ENCODE assay signal across 8 cellular contexts in genomic region chr1:41361028-41361494, GRCh38. TPM values are rescaled to one million over a fixed set of nuclear protein-coding genes. Genes with fewer than 3 reads are reported as not detected.
DNase-seq lines count a peak whose midpoint lies in the region; ATAC-seq and TF ChIP-seq lines count a peak whose summit lies in the region.

FOXO6 (plus strand) TSS chr1:41361434.

- H4K20me1 ChIP-seq in GM23248 (ENCODE audit: insufficient read depth) (no peaks in the 10 kb centered on the region), Karpas-422 (ENCODE audit: insufficient read depth, low read depth, low read length) (0 out of 2 replicates have a peak, but pooled peaks cover 3% of the 10 kb centered on the region)

- H3K36me3 ChIP-seq in GM23248 (ENCODE audit: low read depth) (no peaks in the 10 kb centered on the region), Karpas-422 (ENCODE audit: insufficient read depth, low read length) (no peaks in the 10 kb centered on the region)
- H3K36me3 ChIP-seq in naive thymus-derived CD4-positive, alpha-beta T cell (ENCODE audit: control insufficient read depth in 2 of 3, insufficient read depth in 3 of 3, low read length in 3 of 3), result no peaks in the 10 kb centered on the region

- in situ Hi-C loops in GM23248 (cut with MboI), result no loop called here

- TF ChIP-seq CTCF in fibroblast of mammary gland (conservative IDR thresholded peaks at IDR 0.05; ENCODE audit: control insufficient read depth, insufficient read depth, low read depth, low read length), result no peak

- H3K9me3 ChIP-seq in GM23248 (ENCODE audit: low read depth) (no peaks in the 10 kb centered on the region), Karpas-422 (ENCODE audit: low read length) (no peaks in the 10 kb centered on the region)
- no peaks in the 10 kb centered on the region for H3K9me3 ChIP-seq in naive thymus-derived CD4-positive, alpha-beta T cell (ENCODE audit: control insufficient read depth in 2 of 3, low read length in 3 of 3)

- no peak within 1 kb of the TSS for H3K27ac ChIP-seq in GM23248
- no peak within 1 kb of the TSS for H3K27ac ChIP-seq in Karpas-422 (ENCODE audit: low read length)
- peak within 1 kb of the TSS; percentile 25 for H3K27ac ChIP-seq in naive thymus-derived CD4-positive, alpha-beta T cell (ENCODE audit: low read depth, low read length)

- H3K27me3 Mint-ChIP-seq in activated T-helper 17 cell treated with anti-CD3 and anti-CD28 coated beads, Interleukin-2, amount 50 U/mL, for 72 hours, result peaks cover 18% of the 10 kb centered on the region
- peaks cover 10 to 59% (median 36%) of the 10 kb centered on the region in 5 donors for H3K27me3 Mint-ChIP-seq in naive thymus-derived CD4-positive, alpha-beta T cell
- peaks cover 53% of the 10 kb centered on the region for H3K27me3 Mint-ChIP-seq in stimulated activated memory B cell treated with anti-CD40 and anti-IgM and Interleukin-4, amounts not matched to agents 10 μg/mL and 1 μg/mL and 100 μg/mL, for 72 hours

- intact Hi-C loops in naive thymus-derived CD4-positive, alpha-beta T cell (cut with micrococcal nuclease), result loop anchor here (1.0 to 10.0 kb wide), 10 partner anchors 21 to 1996 kb away; partner anchors contain the start of genes CDC20 (in 1 of the 2), CFAP57 (in 1 of the 2), CITED4 (in 1 of the 2) and EBNA1BP2 (in 1 of the 2)

- H3F3A ChIP-seq in GM23248 (ENCODE audit: insufficient read depth), result no peaks in the 10 kb centered on the region

- ATAC-seq in activated T-helper 17 cell treated with anti-CD3 and anti-CD28 coated beads, Interleukin-2, amount 50 U/mL, for 72 hours (replicated peaks), result peak; percentile 96
- peak; percentile 95 for ATAC-seq in naive thymus-derived CD4-positive, alpha-beta T cell
- peak; percentile 95 for ATAC-seq in stimulated activated memory B cell treated with anti-CD40 and anti-IgM and Interleukin-4, amounts not matched to agents 10 μg/mL and 1 μg/mL and 100 μg/mL, for 72 hours

- H2AFZ ChIP-seq in GM23248, result peak within 1 kb of the TSS; percentile 56
- no peak within 1 kb of the TSS for H2AFZ ChIP-seq in Karpas-422 (ENCODE audit: low read length)

- H3K36me3 Mint-ChIP-seq in activated T-helper 17 cell treated with anti-CD3 and anti-CD28 coated beads, Interleukin-2, amount 50 U/mL, for 72 hours (ENCODE audit: low read depth), result no peaks in the 10 kb centered on the region
- H3K36me3 Mint-ChIP-seq in naive thymus-derived CD4-positive, alpha-beta T cell, result no peaks in the 10 kb centered on the region
- no peaks in the 10 kb centered on the region for H3K36me3 Mint-ChIP-seq in stimulated activated memory B cell treated with anti-CD40 and anti-IgM and Interleukin-4, amounts not matched to agents 10 μg/mL and 1 μg/mL and 100 μg/mL, for 72 hours

- H3K9me3 Mint-ChIP-seq in activated T-helper 17 cell treated with anti-CD3 and anti-CD28 coated beads, Interleukin-2, amount 50 U/mL, for 72 hours, result no peaks in the 10 kb centered on the region
- H3K9me3 Mint-ChIP-seq in naive thymus-derived CD4-positive, alpha-beta T cell, result no peaks in the 10 kb centered on the region
- no peaks in the 10 kb centered on the region for H3K9me3 Mint-ChIP-seq in stimulated activated memory B cell treated with anti-CD40 and anti-IgM and Interleukin-4, amounts not matched to agents 10 μg/mL and 1 μg/mL and 100 μg/mL, for 72 hours

- CTCF ChIA-PET in naive thymus-derived CD4-positive, alpha-beta T cell (lab: Charles Lee), result interaction anchor here (1.1 kb wide), 1 partner anchor 20 kb away, joined by 4 read pairs; no protein-coding TSS in a partner anchor

- peak within 1 kb of the TSS; percentile 35 for H3K27ac Mint-ChIP-seq in activated T-helper 17 cell treated with anti-CD3 and anti-CD28 coated beads, Interleukin-2, amount 50 U/mL, for 72 hours
- peak within 1 kb of the TSS in 7 of 9 donors; percentile 3 to 91 (median 73) for H3K27ac Mint-ChIP-seq in naive thymus-derived CD4-positive, alpha-beta T cell
- H3K27ac Mint-ChIP-seq in stimulated activated memory B cell treated with anti-CD40 and anti-IgM and Interleukin-4, amounts not matched to agents 10 μg/mL and 1 μg/mL and 100 μg/mL, for 72 hours, result no peak within 1 kb of the TSS

- no peaks in the 10 kb centered on the region for H3K79me2 ChIP-seq in GM23248 (ENCODE audit: insufficient read depth)
- no peaks in the 10 kb centered on the region for H3K79me2 ChIP-seq in Karpas-422 (ENCODE audit: low read length)

- H3K4me1 ChIP-seq in GM23248 (ENCODE audit: insufficient read depth), result no peaks in the 10 kb centered on the region
- peaks cover 17% of the 10 kb centered on the region for H3K4me1 ChIP-seq in Karpas-422 (ENCODE audit: low read length)
- H3K4me1 ChIP-seq in naive thymus-derived CD4-positive, alpha-beta T cell (ENCODE audit: control insufficient read depth in 2 of 2, insufficient read depth in 2 of 2, low read length in 2 of 2), result peaks cover 4 to 6% of the 10 kb centered on the region in 2 donors

- H3K4me2 ChIP-seq in GM23248 (ENCODE audit: unreplicated experiment) (peak within 1 kb of the TSS; percentile 57), Karpas-422 (ENCODE audit: low read depth, low read length, poor library complexity, severe bottlenecking) (peak within 1 kb of the TSS; percentile 65)

- WGBS in GM23248 (ENCODE audit: low coverage in 1 of 2, low lambda C conversion rate in 2 of 2, missing lambda C conversion rate in 2 of 2), 2 experiments, result 1 to 2% methylated on average over 20 to 31 of the region's 56 CpGs

- peak within 1 kb of the TSS; percentile 50 for H3K4me3 Mint-ChIP-seq in activated T-helper 17 cell treated with anti-CD3 and anti-CD28 coated beads, Interleukin-2, amount 50 U/mL, for 72 hours
- peak within 1 kb of the TSS; percentile 65 to 86 (median 80) for H3K4me3 Mint-ChIP-seq in naive thymus-derived CD4-positive, alpha-beta T cell
- peak within 1 kb of the TSS; percentile 55 for H3K4me3 Mint-ChIP-seq in stimulated activated memory B cell treated with anti-CD40 and anti-IgM and Interleukin-4, amounts not matched to agents 10 μg/mL and 1 μg/mL and 100 μg/mL, for 72 hours

- DNase-seq in DMS53 (lab: John Stamatoyannopoulos, UW), result peak; percentile 99
- peak; percentile 100 for DNase-seq in GM23248
- DNase-seq in Karpas-422, result peak; percentile 97
- peak; percentile 97 for DNase-seq in RKO (ENCODE audit: low spot score)
- peak; percentile 92 for DNase-seq in fibroblast of mammary gland (ENCODE audit: low read depth)
- peak; percentile 87 to 94 (median 91) for DNase-seq in naive thymus-derived CD4-positive, alpha-beta T cell

- H3K9me2 ChIP-seq in GM23248 (ENCODE audit: insufficient read depth) (no peaks in the 10 kb centered on the region), Karpas-422 (replicated peaks; ENCODE audit: insufficient read depth, low read length) (no peaks in the 10 kb centered on the region)

- H3K4me3 ChIP-seq in GM23248 (peak within 1 kb of the TSS; percentile 71), Karpas-422 (ENCODE audit: low read length) (peak within 1 kb of the TSS; percentile 59; the same call in 1 of the 2 replicates), fibroblast of mammary gland (ENCODE audit: control insufficient read depth, low read depth, low read length) (peak within 1 kb of the TSS; percentile 23)
- peak within 1 kb of the TSS; percentile 51 for H3K4me3 ChIP-seq in naive thymus-derived CD4-positive, alpha-beta T cell (ENCODE audit: low read length)

- peak within 1 kb of the TSS; percentile 47 for H3K9ac ChIP-seq in GM23248
- H3K9ac ChIP-seq in Karpas-422 (ENCODE audit: low read length), result peak within 1 kb of the TSS; percentile 53

- H3K4me1 Mint-ChIP-seq in activated T-helper 17 cell treated with anti-CD3 and anti-CD28 coated beads, Interleukin-2, amount 50 U/mL, for 72 hours, result no peaks in the 10 kb centered on the region
- H3K4me1 Mint-ChIP-seq in naive thymus-derived CD4-positive, alpha-beta T cell, result peaks cover 4 to 28% (median 9%) of the 10 kb centered on the region in 7 donors
- H3K4me1 Mint-ChIP-seq in stimulated activated memory B cell treated with anti-CD40 and anti-IgM and Interleukin-4, amounts not matched to agents 10 μg/mL and 1 μg/mL and 100 μg/mL, for 72 hours, result peaks cover 5% of the 10 kb centered on the region

- POLR2A ChIA-PET in naive thymus-derived CD4-positive, alpha-beta T cell (lab: Charles Lee), result interaction anchor here (1.0 kb wide), 1 partner anchor 669 kb away, joined by 3 read pairs; no protein-coding TSS in a partner anchor

- H3K27me3 ChIP-seq in GM23248 (replicated peaks; ENCODE audit: insufficient read depth), result peaks cover 28% of the 10 kb centered on the region
- no peaks in the 10 kb centered on the region for H3K27me3 ChIP-seq in Karpas-422 (ENCODE audit: low read length)
- peaks cover 5 to 7% of the 10 kb centered on the region in 2 donors for H3K27me3 ChIP-seq in naive thymus-derived CD4-positive, alpha-beta T cell (ENCODE audit: control insufficient read depth in 2 of 2, insufficient read depth in 2 of 2, low read length in 2 of 2)

RNA-seq across cellular contexts. Expression of gene FOXO6, which starts in this region (rescaled TPM):
- not detected in 2 replicates for total RNA-seq in GM23248 (2014; rRNA removed; shearing (Covaris generic))
- not detected in 2 replicates for polyA plus RNA-seq in GM23248 (2016; fragmentation: Nextera tagmentation; extraction: Ambion mirVana)
- 0.51 TPM in 1 of 2 replicates, not detected in the other for total RNA-seq in Karpas-422 (2014; rRNA removed; shearing (Covaris generic); ENCODE audit: low replicate concordance)
- total RNA-seq in activated T-helper 17 cell treated with anti-CD3 and anti-CD28 coated beads, Interleukin-2, amount 50 U/mL, for 72 hours, result under 1 TPM; 0.11 to 0.26 TPM
- 1 to 10 TPM in 1 of 5 experiments, under 1 TPM in 1, not detected in 3; 0.66 to 1.3 TPM for total RNA-seq in naive thymus-derived CD4-positive, alpha-beta T cell
- polyA plus RNA-seq in naive thymus-derived CD4-positive, alpha-beta T cell, result not detected

Comparison
In these comparisons a context has a peak if more than half of its experiments do, and no peak if none do; other contexts are left out.
1. Peak in DNase-seq, H3K4me3 ChIP-seq, H3K9ac ChIP-seq and H3K4me2 ChIP-seq in GM23248; RNA of the gene not detected or under 1 TPM.
2. Peak in DNase-seq, H3K4me3 ChIP-seq, H3K9ac ChIP-seq and H3K4me2 ChIP-seq in Karpas-422; RNA of the gene not detected or under 1 TPM.
3. Peak in ATAC-seq in activated T-helper 17 cell treated with anti-CD3 and anti-CD28 coated beads, Interleukin-2, amount 50 U/mL, for 72 hours; RNA of the gene not detected or under 1 TPM.